In genomic region chr6:96899019-96899418, GRCh38 we compare ENCODE assay signal across 8 cellular contexts. TPM values are rescaled to one million over a fixed set of nuclear protein-coding genes. Genes with fewer than 3 reads are reported as not detected.
DNase-seq lines count a peak whose midpoint lies in the region; ATAC-seq, FAIRE-seq and TF ChIP-seq lines count a peak whose summit lies in the region.

No MANE protein-coding gene starts in this region.

- H3K9me3 ChIP-seq in MM.1S (replicated peaks; ENCODE audit: insufficient read depth, low read length), result no peaks in the 10 kb centered on the region

- H3K27me3 ChIP-seq in MM.1S (replicated peaks; ENCODE audit: insufficient read depth, low read length), result no peaks in the 10 kb centered on the region

- no peaks in the 10 kb centered on the region for H4K20me1 ChIP-seq in MM.1S (ENCODE audit: insufficient read depth, low read length)

- peak overlapping the region; percentile 90; the same call in 1 of the 2 replicates for H2AFZ ChIP-seq in MM.1S (ENCODE audit: low read length)

- H3K4me1 ChIP-seq in MM.1S (ENCODE audit: low read length), result peaks cover 20% of the 10 kb centered on the region

- H3K36me3 ChIP-seq in MM.1S (replicated peaks; ENCODE audit: insufficient read depth, low read length), result peaks cover 14% of the 10 kb centered on the region; the same call in 1 of the 2 replicates

- peak overlapping the region; percentile 98; the same call in 1 of the 2 replicates for H3K27ac ChIP-seq in MM.1S (ENCODE audit: low read length)

- peak overlapping the region; percentile 98; the same call in 1 of the 2 replicates for H3K9ac ChIP-seq in MM.1S (ENCODE audit: low read length)

- DNase-seq in NCI-H146 (lab: John Stamatoyannopoulos, UW) (peak; percentile 36), NCI-H146 treated with DMSO at 0.1 percent for 48 hours (lab: John Stamatoyannopoulos, UW; ENCODE audit: unreplicated experiment) (no peak), MM.1S (peak; percentile 47), glomerular endothelial cell (ENCODE audit: extremely low read depth, low read depth, low spot score) (peak; percentile 36), retinal pigment epithelial cell (ENCODE audit: low read depth) (no peak)

- no peak for ATAC-seq in GM21423 (IDR thresholded peaks at IDR 0.05; ENCODE audit: unreplicated experiment)
- no peak for ATAC-seq in GM21786 (IDR thresholded peaks at IDR 0.05; ENCODE audit: unreplicated experiment)

- H3K9me2 ChIP-seq in MM.1S (replicated peaks; ENCODE audit: insufficient read depth, low read length), result no peaks in the 10 kb centered on the region

- H3K4me3 ChIP-seq in MM.1S (ENCODE audit: low read length) (peak overlapping the region; percentile 99), retinal pigment epithelial cell (ENCODE audit: low read length) (no peak overlapping the region)

- FAIRE-seq in TTC549 (lab: Jason Lieb, UNC), result peak; percentile 33

- peaks cover 35% of the 10 kb centered on the region for H3K79me2 ChIP-seq in MM.1S (ENCODE audit: low read length)

- peaks cover 15% of the 10 kb centered on the region for H3F3A ChIP-seq in MM.1S (ENCODE audit: insufficient read depth, low read length)

- H3K4me2 ChIP-seq in MM.1S (ENCODE audit: low read depth, low read length), result peak overlapping the region; percentile 93

- TF ChIP-seq CTCF in MM.1S (IDR thresholded peaks at IDR 0.05; ENCODE audit: low read length) (peak; percentile 55), retinal pigment epithelial cell (conservative IDR thresholded peaks at IDR 0.05; ENCODE audit: low read depth, low read length) (peak; percentile 53)

RNA-seq across cellular contexts. Expression of gene NDUFAF4, which starts 1.3 kb away (rescaled TPM):
- 19.3 and 31.4 TPM in 2 replicates for total RNA-seq in glomerular endothelial cell

RNA-seq across cellular contexts. Expression of gene KLHL32, which starts 25.5 kb away (rescaled TPM):
- 0.10 TPM in 1 of 2 replicates, not detected in the other for total RNA-seq in glomerular endothelial cell

Comparison
In these comparisons a context has a peak if more than half of its experiments do, and no peak if none do; other contexts are left out.
1. DNase-seq: peak in NCI-H146 (single experiment), MM.1S (single experiment) and glomerular endothelial cell (single experiment); none in NCI-H146 treated with DMSO at 0.1 percent for 48 hours (single experiment) and retinal pigment epithelial cell (single experiment).